ENCODE assay signal across 17 cellular contexts in genomic region chr7:151793991-151794507, GRCh38.
DNase-seq lines count a peak whose midpoint lies in the region; ATAC-seq and TF ChIP-seq lines count a peak whose summit lies in the region.
"Had no signal": no experiment of that assay in that cellular context is flagged by ENCODE, and none has a peak within 500 bp of the region (broad histone marks: within the 10 kb centered on the region; RNA-seq: fewer than 3 reads in every experiment).

No MANE protein-coding gene starts in this region.

- H3K36me3 Mint-ChIP-seq in CD14-positive monocyte, result peaks cover 43% of the 10 kb centered on the region in 2 donors
- peaks cover 2% of the 10 kb centered on the region for H3K36me3 Mint-ChIP-seq in T-helper 17 cell (ENCODE audit: low read depth)

- H3K27ac ChIP-seq in layer of hippocampus (ENCODE audit: low read depth, low read length) (peak overlapping the region; percentile 27), psoas muscle (peak overlapping the region; percentile 71), substantia nigra (ENCODE audit: low read depth, low read length, poor library complexity, severe bottlenecking) (no peak overlapping the region)

- peaks cover 33% of the 10 kb centered on the region for H3K4me1 ChIP-seq in psoas muscle

- H3K27ac Mint-ChIP-seq in CD14-positive monocyte (peak overlapping the region; percentile 90 to 99 (median 94)), T-helper 17 cell (peak overlapping the region; percentile 19)

- H3K4me1 Mint-ChIP-seq in CD14-positive monocyte (peaks cover 77% of the 10 kb centered on the region), T-helper 17 cell (peaks cover 39% of the 10 kb centered on the region)

- H3K27me3 Mint-ChIP-seq in CD14-positive monocyte (ENCODE audit: low read depth in 3 of 3), result peaks cover 0 to 3% (median 0%) of the 10 kb centered on the region in 3 donors
- no peaks in the 10 kb centered on the region for H3K27me3 Mint-ChIP-seq in T-helper 17 cell

- H3K27me3 ChIP-seq in layer of hippocampus (ENCODE audit: control insufficient read depth, insufficient read depth, low read length) (no peaks in the 10 kb centered on the region), psoas muscle (ENCODE audit: insufficient read depth in 3 of 3, low read length in 2 of 3) (no peaks in the 10 kb centered on the region)
- H3K27me3 ChIP-seq: body of pancreas, dorsolateral prefrontal cortex, heart right ventricle had no signal

- DNase-seq in CD14-positive monocyte (ENCODE audit: low spot score) (peak; percentile 66), T-helper 17 cell (no peak), psoas muscle (peak in 1 of 2 donors; percentile 47), substantia nigra (lab: John Stamatoyannopoulos, UW) (no peak), NCI-H187 treated with DMSO at 0.1 percent for 48 hours (lab: John Stamatoyannopoulos, UW) (no peak)
- DNase-seq in activated CD4-positive, alpha-beta T cell treated with anti-CD3 and anti-CD28 coated beads for 4 hours, result no peak
- DNase-seq: activated CD4-positive, CD25-positive, alpha-beta regulatory T cell; activated CD8-positive, alpha-beta memory T cell treated with anti-CD3 and anti-CD28 coated beads, Interleukin-2, amount 50 U/mL, for 4 hours; activated naive CD4-positive, alpha-beta T cell treated with anti-CD3 and anti-CD28 coated beads, Interleukin-2, amount 50 U/mL, for 16 hours; KBM-7; NCI-H1105 had no signal

- H3K9me3 ChIP-seq in T-helper 17 cell (ENCODE audit: control insufficient read depth, low read length, poor library complexity, severe bottlenecking) (no peaks in the 10 kb centered on the region), psoas muscle (no peaks in the 10 kb centered on the region)
- H3K9me3 ChIP-seq: body of pancreas, heart right ventricle had no signal

- peak overlapping the region; percentile 4 to 16 for H3K4me3 Mint-ChIP-seq in CD14-positive monocyte
- H3K4me3 Mint-ChIP-seq in T-helper 17 cell, result no peak overlapping the region

- intact Hi-C loops in CD14-positive monocyte (cut with micrococcal nuclease) (no loop called here), psoas muscle (cut with DNase I) (no loop called here)

- TF ChIP-seq CTCF in CD14-positive monocyte (IDR thresholded peaks at IDR 0.05) (no peak), psoas muscle (IDR thresholded peaks at IDR 0.05) (no peak)

- no peaks in the 10 kb centered on the region for H3K36me3 ChIP-seq in psoas muscle (ENCODE audit: insufficient read depth in 1 of 2, low read depth in 1 of 2)
- H3K36me3 ChIP-seq: heart right ventricle had no signal

- WGBS in psoas muscle, 3 donors, result 83 to 86% (median 85%) methylated on average over 18 of the region's 18 CpGs

- H3K4me3 ChIP-seq in psoas muscle, result no peak overlapping the region
- H3K4me3 ChIP-seq: body of pancreas, heart right ventricle had no signal

- no peak for ATAC-seq in T-helper 17 cell
- no peak for ATAC-seq in psoas muscle
- no peak for ATAC-seq in GM21528 (IDR thresholded peaks at IDR 0.05; ENCODE audit: low FRiP score, unreplicated experiment)
- ATAC-seq: Panc1 had no signal

- H3K9me3 Mint-ChIP-seq in CD14-positive monocyte, result no peaks in the 10 kb centered on the region
